1 cellular context compared by ENCODE assay signal in genomic region chr2:178449700-178450573, GRCh38.
TF ChIP-seq lines count a peak whose summit lies in the region.

No MANE protein-coding gene starts in this region.

TF ChIP-seq in endothelial cell of umbilical vein, 7 proteins besides CTCF, POLR2A, EP300 and RAD21:
- no peak for TF ChIP-seq MYC (IDR thresholded peaks at IDR 0.05; ENCODE audit: low read depth, low read length)
- TF ChIP-seq, protein P1, sequence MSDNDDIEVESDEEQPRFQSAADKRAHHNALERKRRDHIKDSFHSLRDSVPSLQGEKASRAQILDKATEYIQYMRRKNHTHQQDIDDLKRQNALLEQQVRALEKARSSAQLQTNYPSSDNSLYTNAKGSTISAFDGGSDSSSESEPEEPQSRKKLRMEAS (IDR thresholded peaks at IDR 0.05; ENCODE audit: insufficient read depth, insufficient read length), result no peak
- no peak for TF ChIP-seq GATA2 (IDR thresholded peaks at IDR 0.05; ENCODE audit: insufficient read depth, insufficient read length, low read depth, low read length)
- no peak for TF ChIP-seq EZH2 (IDR thresholded peaks at IDR 0.05; ENCODE audit: borderline replicate concordance, low read depth, low read length, severe bottlenecking)
- TF ChIP-seq FOS (IDR thresholded peaks at IDR 0.05; ENCODE audit: borderline replicate concordance, insufficient read depth, low read length), result no peak
- no peak for TF ChIP-seq POLR2AphosphoS5 (IDR thresholded peaks at IDR 0.05; ENCODE audit: insufficient read depth, low read depth, low read length)
- TF ChIP-seq JUN (IDR thresholded peaks at IDR 0.05; ENCODE audit: borderline replicate concordance, insufficient read depth, insufficient read length, low read depth), result no peak
TF ChIP-seq in endothelial cell of umbilical vein: peak in this region for 0.
